Comparison of ENCODE assay signal across 9 cellular contexts in genomic region chr2:20666114-20666363, GRCh38. TPM values are rescaled to one million over a fixed set of nuclear protein-coding genes. Genes with fewer than 3 reads are reported as not detected.
DNase-seq lines count a peak whose midpoint lies in the region; TF ChIP-seq lines count a peak whose summit lies in the region.
"Had no signal": no experiment of that assay in that cellular context is flagged by ENCODE, and none has a peak within 500 bp of the region (broad histone marks: within the 10 kb centered on the region; RNA-seq: fewer than 3 reads in every experiment).

No MANE protein-coding gene starts in this region.

- H3K4me1 ChIP-seq in OCI-LY3 (ENCODE audit: low read length) (peaks cover 26% of the 10 kb centered on the region), sigmoid colon (peaks cover 0 to 39% (median 33%) of the 10 kb centered on the region in 4 donors)

- no peaks in the 10 kb centered on the region for H4K20me1 ChIP-seq in OCI-LY3 (ENCODE audit: insufficient read depth, low read length)

- peak overlapping the region; percentile 78 for H3K4me2 ChIP-seq in OCI-LY3 (ENCODE audit: low read length)

- H3K4me3 ChIP-seq in OCI-LY3 (ENCODE audit: low read length): peak overlapping the region; percentile 100
- peak overlapping the region; percentile 9 for H3K4me3 ChIP-seq in fibroblast of mammary gland (ENCODE audit: control insufficient read depth, low read depth, low read length)
- peak overlapping the region; percentile 22 to 53 (median 48) for H3K4me3 ChIP-seq in sigmoid colon

- H3K27me3 ChIP-seq in OCI-LY3 (ENCODE audit: low read depth, low read length) (peaks cover 39% of the 10 kb centered on the region), sigmoid colon (peaks cover 50 to 93% (median 60%) of the 10 kb centered on the region in 3 donors)

- H3K79me2 ChIP-seq in OCI-LY3 (ENCODE audit: low read length): peaks cover 33% of the 10 kb centered on the region

- peak overlapping the region; percentile 76 for H3K9ac ChIP-seq in OCI-LY3 (ENCODE audit: low read length)

- H3K9me3 ChIP-seq in OCI-LY3 (ENCODE audit: insufficient read depth, low read length): no peaks in the 10 kb centered on the region
- H3K9me3 ChIP-seq in sigmoid colon: no peaks in the 10 kb centered on the region
- H3K9me3 ChIP-seq: left lung had no signal

- H3K36me3 ChIP-seq in OCI-LY3 (replicated peaks; ENCODE audit: low read depth, low read length) (peaks cover 15% of the 10 kb centered on the region), sigmoid colon (no peaks in the 10 kb centered on the region)
- H3K36me3 ChIP-seq: left lung had no signal

- in situ Hi-C loops in GM13976 (cut with MboI; ENCODE audit: low sequenced_read_pairs, unreplicated experiment): loop anchor here (10.0 kb wide), 1 partner anchor 299 kb away; no protein-coding TSS in a partner anchor

- no peak overlapping the region for H3K27ac ChIP-seq in OCI-LY3 (ENCODE audit: low read length)
- H3K27ac ChIP-seq in sigmoid colon: peak overlapping the region in 3 of 4 donors; percentile 40 to 75 (median 54)
- H3K27ac ChIP-seq: left lung had no signal

- no peak for TF ChIP-seq EP300 in sigmoid colon (IDR thresholded peaks at IDR 0.05)

- WGBS in sigmoid colon, 2 donors: 0 to 1% methylated on average over 32 of the region's 32 CpGs

- H2AFZ ChIP-seq in OCI-LY3 (ENCODE audit: low read depth, low read length): peak overlapping the region; percentile 75; the same call in 1 of the 2 replicates

- TF ChIP-seq CTCF in GM13976 (IDR thresholded peaks at IDR 0.05; ENCODE audit: borderline replicate concordance, control extremely low read depth, extremely low read depth, insufficient read depth, missing control alignments): no peak
- TF ChIP-seq CTCF in OCI-LY3 (IDR thresholded peaks at IDR 0.05; ENCODE audit: low read depth, low read length): no peak
- no peak for TF ChIP-seq CTCF in fibroblast of mammary gland (conservative IDR thresholded peaks at IDR 0.05; ENCODE audit: control insufficient read depth, insufficient read depth, low read depth, low read length)
- no peak for TF ChIP-seq CTCF in sigmoid colon (IDR thresholded peaks at IDR 0.05)

- no peak for TF ChIP-seq POLR2A in sigmoid colon (IDR thresholded peaks at IDR 0.05)

- intact Hi-C loops in sigmoid colon (cut with DNase I): no loop called here

- DNase-seq in GM13976 (ENCODE audit: low spot score): peak; percentile 57
- no peak for DNase-seq in fibroblast of mammary gland (ENCODE audit: low read depth)
- DNase-seq in sigmoid colon: no peak
- no peak for DNase-seq in inferior parietal cortex (ENCODE audit: extremely low spot score)
- no peak for DNase-seq in iPS-NIHi7 (ENCODE audit: extremely low spot score)
- DNase-seq in AG20443 (ENCODE audit: low spot score): no peak
- DNase-seq in activated CD4-positive, CD25-positive, alpha-beta regulatory T cell treated with anti-CD3 and anti-CD28 coated beads, Interleukin-2, amount 50 U/mL, for 72 hours: no peak

RNA-seq across cellular contexts. Expression of gene GDF7, which starts 0.9 kb away (rescaled TPM):
- 1 to 10 TPM in 1 of 4 donors, under 1 TPM in 3; 0.49 to 1.6 (median 0.77) TPM for total RNA-seq in sigmoid colon
- polyA plus RNA-seq in sigmoid colon: under 1 TPM; under 0.01 to 0.60 (median under 0.01) TPM

RNA-seq across cellular contexts. Expression of gene HS1BP3, which starts 15.1 kb away (rescaled TPM):
- 10 to 100 TPM; 32.3 to 54.6 (median 41.8) TPM for total RNA-seq in sigmoid colon
- polyA plus RNA-seq in sigmoid colon: 10 to 100 TPM; 25.2 to 36.3 (median 25.3) TPM

Comparison
In these comparisons a context has a peak if more than half of its experiments do, and no peak if none do; other contexts are left out.
1. H3K4me3 ChIP-seq: peak in every context shown above with its lines; median percentile 100 in OCI-LY3; 48 in sigmoid colon; 9 in fibroblast of mammary gland.